Comparison of ENCODE assay signal across 10 cellular contexts in genomic region chr12:95634622-95635621, GRCh38.
DNase-seq lines count a peak whose midpoint lies in the region; ATAC-seq and TF ChIP-seq lines count a peak whose summit lies in the region.
"Had no signal": no experiment of that assay in that cellular context is flagged by ENCODE, and none has a peak within 500 bp of the region (broad histone marks: within the 10 kb centered on the region; RNA-seq: fewer than 3 reads in every experiment).

No MANE protein-coding gene starts in this region.

- peaks cover 33% of the 10 kb centered on the region for H3K4me1 ChIP-seq in body of pancreas

- WGBS in body of pancreas, 2 donors: 36 to 66% methylated on average over 9 of the region's 9 CpGs

- H3K27ac ChIP-seq in body of pancreas: peak overlapping the region; percentile 40 to 80 (median 66)

- DNase-seq in DMS53 treated with DMSO at 0.1 percent for 48 hours (lab: John Stamatoyannopoulos, UW; ENCODE audit: unreplicated experiment) (peak; percentile 80), body of pancreas (peak; percentile 61 to 85 (median 72)), lung microvascular endothelial cell (ENCODE audit: low read depth in 2 of 2) (peak; percentile 99 to 100), OCI-M2 (lab: John Stamatoyannopoulos, UW; ENCODE audit: unreplicated experiment) (no peak), islet precursor cell (no peak)
- no peak for DNase-seq in activated CD8-positive, alpha-beta memory T cell treated with anti-CD3 and anti-CD28 coated beads for 24 hours
- DNase-seq: activated CD4-positive, alpha-beta memory T cell treated with anti-CD3 and anti-CD28 coated beads for 36 hours; trophoblast cell had no signal

- peak in 2 of 3 donors; percentile 14 to 15 for TF ChIP-seq POLR2A in body of pancreas (IDR thresholded peaks at IDR 0.05)

- no peaks in the 10 kb centered on the region for H3K9me3 ChIP-seq in body of pancreas

- ATAC-seq in HG03159 (IDR thresholded peaks at IDR 0.05; ENCODE audit: unreplicated experiment) (peak; percentile 77), body of pancreas (peak; percentile 93), GM19324 (IDR thresholded peaks at IDR 0.05; ENCODE audit: low FRiP score, unreplicated experiment) (no peak)

- no peaks in the 10 kb centered on the region for H3K27me3 ChIP-seq in body of pancreas

- TF ChIP-seq CTCF in body of pancreas (IDR thresholded peaks at IDR 0.05): no peak

- no peaks in the 10 kb centered on the region for H3K36me3 ChIP-seq in body of pancreas (replicated peaks in 1 of 2; ENCODE audit: insufficient read depth in 1 of 2, low read depth in 2 of 2)

- intact Hi-C loops in body of pancreas (cut with DNase I): no loop called here

- no peak overlapping the region for H3K4me3 ChIP-seq in body of pancreas

Comparison
In these comparisons a context has a peak if more than half of its experiments do, and no peak if none do; other contexts are left out.
1. DNase-seq: peak in DMS53 treated with DMSO at 0.1 percent for 48 hours (single experiment), body of pancreas (4 of 4) and lung microvascular endothelial cell (2 of 2); none in OCI-M2 (single experiment), islet precursor cell (single experiment) and activated CD8-positive, alpha-beta memory T cell treated with anti-CD3 and anti-CD28 coated beads for 24 hours (single experiment).